Comparison of ENCODE assay signal across 8 cellular contexts in genomic region chr10:110210663-110211454, GRCh38. TPM values are rescaled to one million over a fixed set of nuclear protein-coding genes. Genes with fewer than 3 reads are reported as not detected.
DNase-seq lines count a peak whose midpoint lies in the region; ATAC-seq, FAIRE-seq and TF ChIP-seq lines count a peak whose summit lies in the region.

No MANE protein-coding gene starts in this region.

- TF ChIP-seq EP300 in neural cell (conservative IDR thresholded peaks at IDR 0.05; ENCODE audit: poor library complexity, severe bottlenecking): peak; percentile 44

- peak overlapping the region; percentile 63 for H3K4me2 ChIP-seq in neural cell (ENCODE audit: low read length)

- H3K27ac ChIP-seq in SJCRH30: peak overlapping the region; percentile 56
- H3K27ac ChIP-seq in foreskin keratinocyte: peak overlapping the region; percentile 88
- H3K27ac ChIP-seq in neural cell (ENCODE audit: low read length): peak overlapping the region; percentile 96

- H3F3A ChIP-seq in neural cell (ENCODE audit: insufficient read depth, low read length, poor library complexity, severe bottlenecking): no peaks in the 10 kb centered on the region

- peak; percentile 85 for ATAC-seq in foreskin keratinocyte

- H3K79me2 ChIP-seq in neural cell (replicated peaks; ENCODE audit: insufficient read depth, low read length): peaks cover 65% of the 10 kb centered on the region

- TF ChIP-seq CTCF in HFF-Myc (IDR thresholded peaks at IDR 0.05; ENCODE audit: low read depth, low read length, missing control alignments) (no peak), foreskin keratinocyte (conservative IDR thresholded peaks at IDR 0.05) (no peak), neural cell (IDR thresholded peaks at IDR 0.05; ENCODE audit: poor library complexity, severe bottlenecking) (no peak)

- peak; percentile 34 for TF ChIP-seq RAD21 in neural cell (conservative IDR thresholded peaks at IDR 0.05)

- H2AFZ ChIP-seq in neural cell (ENCODE audit: low read depth, low read length): peak overlapping the region; percentile 29

- no peaks in the 10 kb centered on the region for H3K9me3 Mint-ChIP-seq in stimulated activated naive CD8-positive, alpha-beta T cell treated with anti-CD3 and anti-CD28 coated beads, Interleukin-15, Interleukin-2, amounts not matched to agents 100 ng/mL and 50 ng/mL, for 24 hours

- H3K27me3 ChIP-seq in SJCRH30: no peaks in the 10 kb centered on the region
- no peaks in the 10 kb centered on the region for H3K27me3 ChIP-seq in foreskin keratinocyte
- no peaks in the 10 kb centered on the region for H3K27me3 ChIP-seq in neural cell (ENCODE audit: insufficient read depth, low read depth, low read length)

- H3K4me1 ChIP-seq in SJCRH30 (peaks cover 5% of the 10 kb centered on the region), foreskin keratinocyte (peaks cover 6% of the 10 kb centered on the region)

- H3K27ac Mint-ChIP-seq in stimulated activated naive CD8-positive, alpha-beta T cell treated with anti-CD3 and anti-CD28 coated beads, Interleukin-15, Interleukin-2, amounts not matched to agents 100 ng/mL and 50 ng/mL, for 24 hours: peak overlapping the region; percentile 88

- H3K9me2 ChIP-seq in neural cell (ENCODE audit: insufficient read depth, low read length): no peaks in the 10 kb centered on the region

- peak; percentile 97 for FAIRE-seq in G401.6 (lab: Jason Lieb, UNC)

- H3K4me1 Mint-ChIP-seq in stimulated activated naive CD8-positive, alpha-beta T cell treated with anti-CD3 and anti-CD28 coated beads, Interleukin-15, Interleukin-2, amounts not matched to agents 100 ng/mL and 50 ng/mL, for 24 hours (ENCODE audit: low read depth): peaks cover 64% of the 10 kb centered on the region

- H3K36me3 ChIP-seq in SJCRH30 (no peaks in the 10 kb centered on the region), neural cell (ENCODE audit: insufficient read depth, low read length) (no peaks in the 10 kb centered on the region)

- no peaks in the 10 kb centered on the region for H3K9me3 ChIP-seq in SJCRH30 (replicated peaks)
- H3K9me3 ChIP-seq in neural cell (ENCODE audit: low read length): no peaks in the 10 kb centered on the region

- no peaks in the 10 kb centered on the region for H3K36me3 Mint-ChIP-seq in stimulated activated naive CD8-positive, alpha-beta T cell treated with anti-CD3 and anti-CD28 coated beads, Interleukin-15, Interleukin-2, amounts not matched to agents 100 ng/mL and 50 ng/mL, for 24 hours (ENCODE audit: low read depth)

- peak; percentile 99 for DNase-seq in HFF-Myc (ENCODE audit: extremely low read depth, low read depth)
- DNase-seq in MV-4-11 (lab: John Stamatoyannopoulos, UW): peak; percentile 97
- DNase-seq in SJCRH30: peak; percentile 96 to 98
- DNase-seq in activated naive CD4-positive, alpha-beta T cell (lab: John Stamatoyannopoulos, UW): peak; percentile 57 to 82 (median 78)
- peak; percentile 95 to 98 for DNase-seq in foreskin keratinocyte

- peak overlapping the region; percentile 92 for H3K4me3 Mint-ChIP-seq in stimulated activated naive CD8-positive, alpha-beta T cell treated with anti-CD3 and anti-CD28 coated beads, Interleukin-15, Interleukin-2, amounts not matched to agents 100 ng/mL and 50 ng/mL, for 24 hours

- H3K4me3 ChIP-seq in HFF-Myc (replicated peaks; ENCODE audit: low read depth, low read length) (peak overlapping the region; percentile 69), SJCRH30 (peak overlapping the region; percentile 75), neural cell (ENCODE audit: low read length) (peak overlapping the region; percentile 80)

- peak overlapping the region; percentile 99 for H3K9ac ChIP-seq in neural cell (ENCODE audit: low read length)

- peaks cover 18% of the 10 kb centered on the region for H3K27me3 Mint-ChIP-seq in stimulated activated naive CD8-positive, alpha-beta T cell treated with anti-CD3 and anti-CD28 coated beads, Interleukin-15, Interleukin-2, amounts not matched to agents 100 ng/mL and 50 ng/mL, for 24 hours

- peaks cover 7% of the 10 kb centered on the region for H4K20me1 ChIP-seq in neural cell (ENCODE audit: insufficient read depth)

TF ChIP-seq in neural cell, 6 proteins besides CTCF, POLR2A, EP300 and RAD21:
- TF ChIP-seq TAF1 (IDR thresholded peaks at IDR 0.05; ENCODE audit: low read depth) (peak; percentile 66), EZH2 (IDR thresholded peaks at IDR 0.05; ENCODE audit: borderline replicate concordance, insufficient read depth, low read length, poor library complexity, severe bottlenecking) (no peak), MXI1 (conservative IDR thresholded peaks at IDR 0.05; ENCODE audit: poor library complexity, severe bottlenecking) (peak; percentile 100), REST (IDR thresholded peaks at IDR 0.05; ENCODE audit: borderline replicate concordance) (peak; percentile 81), POLR2AphosphoS5 (IDR thresholded peaks at IDR 0.05) (peak; percentile 93), SMC3 (conservative IDR thresholded peaks at IDR 0.05; ENCODE audit: poor library complexity) (peak; percentile 3)
TF ChIP-seq in neural cell: peak in this region for 5.

RNA-seq across cellular contexts. Expression of gene MXI1, which starts 3.5 kb away (rescaled TPM):
- total RNA-seq in SJCRH30 (2014; rRNA removed; shearing (Covaris generic)): 12.4 and 13.0 TPM in 2 replicates
- total RNA-seq in foreskin keratinocyte: 6.8 and 8.4 TPM in 2 replicates
- polyA plus RNA-seq in foreskin keratinocyte (3.6 and 4.0 TPM in 2 replicates), neural cell (63.1 and 69.5 TPM in 2 replicates)
- 70.4 TPM in 2 replicates for polyA minus RNA-seq in neural cell

Comparison
In these comparisons a context has a peak if more than half of its experiments do, and no peak if none do; other contexts are left out.
1. Peak in every context shown above with its lines: DNase-seq, ATAC-seq, H3K4me3 ChIP-seq and H3K27ac ChIP-seq.